Comparison of ENCODE assay signal across 20 cellular contexts in the genomic region with DNA sequence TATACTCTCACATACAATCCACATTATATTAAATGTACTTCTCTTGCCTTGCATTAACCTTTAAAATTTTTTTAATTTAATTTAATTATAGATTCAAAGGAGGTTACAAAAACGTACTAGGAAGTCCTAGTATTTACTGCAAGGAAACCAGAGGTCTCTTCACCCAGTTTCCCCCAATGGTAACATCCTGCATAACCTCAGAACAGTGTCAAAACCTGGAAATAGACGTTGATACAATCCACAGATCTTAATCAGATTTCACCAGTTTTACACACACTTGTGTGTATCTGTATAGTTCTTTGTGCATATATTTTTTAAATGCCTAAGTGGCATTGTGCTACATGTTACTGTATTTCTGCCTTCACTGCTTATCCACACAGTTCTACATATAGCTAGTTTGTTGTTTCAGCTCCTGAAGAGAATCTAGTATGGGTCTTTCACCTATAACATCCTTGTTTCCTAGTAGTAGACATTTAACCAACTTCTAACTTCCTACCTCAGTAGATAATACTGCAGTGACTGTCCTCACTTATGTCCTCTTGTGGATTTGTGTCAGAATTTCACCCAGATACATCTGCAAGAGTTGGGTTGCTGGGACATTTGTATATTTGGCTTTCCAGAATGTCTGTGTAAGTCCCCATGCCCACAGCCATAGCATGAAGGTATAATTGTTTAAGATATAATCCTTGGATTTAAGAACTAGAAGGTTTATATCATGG.
DNase-seq lines count a peak whose midpoint lies in the region; ATAC-seq and TF ChIP-seq lines count a peak whose summit lies in the region.
"Had no signal": no experiment of that assay in that cellular context is flagged by ENCODE, and none has a peak within 500 bp of the region (broad histone marks: within the 10 kb centered on the region; RNA-seq: fewer than 3 reads in every experiment).

No MANE protein-coding gene starts in this region.

- POLR2A ChIA-PET in activated naive CD8-positive, alpha-beta T cell treated with anti-CD3 and anti-CD28 coated beads, Interleukin-2, amount 10 ng/mL, durations not matched to agents 7 days and 5 days (lab: Charles Lee), result interaction anchor here (1.4 kb wide), 1 partner anchor 8 kb away, joined by 4 read pairs; no protein-coding TSS in a partner anchor
- POLR2A ChIA-PET in CD4-positive, alpha-beta memory T cell (lab: Charles Lee; ENCODE audit: partially characterized antibody), result interaction anchor here (1.0 to 1.1 kb wide), 2 partner anchors 13 to 101 kb away, joined by 3 read pairs; no protein-coding TSS in a partner anchor

- DNase-seq in CD4-positive, CD25-positive, alpha-beta regulatory T cell, result peak in 1 of 3 donors; percentile 49
- DNase-seq in GM12864 (ENCODE audit: low read depth) (no peak), OCI-M1 (lab: John Stamatoyannopoulos, UW) (peak; percentile 8), RPMI8226 (no peak), lower leg skin (ENCODE audit: low spot score in 2 of 2) (no peak)
- no peak for DNase-seq in activated naive CD8-positive, alpha-beta T cell treated with anti-CD3 and anti-CD28 coated beads, Interleukin-2, amount 10 ng/mL, durations not matched to agents 7 days and 5 days
- no peak for DNase-seq in CD4-positive, alpha-beta memory T cell
- DNase-seq: CD8-positive, alpha-beta T cell; cerebellar nuclear complex; DMS 273 treated with DMSO at 0.1 percent for 48 hours; GOT3; KG1; kidney glomerular epithelial cell; NCI-H1694; NCI-H510A treated with DMSO at 0.1 percent for 48 hours; Peyer's patch; WERI-Rb-1 had no signal

- H3K9me3 ChIP-seq in CD4-positive, CD25-positive, alpha-beta regulatory T cell (ENCODE audit: control insufficient read depth in 2 of 2, low read length in 2 of 2), result no peaks in the 10 kb centered on the region
- no peaks in the 10 kb centered on the region for H3K9me3 ChIP-seq in CD4-positive, alpha-beta memory T cell (ENCODE audit: control insufficient read depth in 1 of 2, low read length in 2 of 2)
- H3K9me3 ChIP-seq: Peyer's patch, prostate gland, SJSA1, tibial nerve had no signal

- TF ChIP-seq CTCF in GM12864 (IDR thresholded peaks at IDR 0.05; ENCODE audit: low read depth, low read length, missing control alignments) (peak; percentile 12), lower leg skin (IDR thresholded peaks at IDR 0.05) (no peak)

- CTCF ChIA-PET in CD4-positive, alpha-beta memory T cell (lab: Charles Lee; ENCODE audit: partially characterized antibody), result interaction anchor here (1.3 to 1.7 kb wide), 2 partner anchors 28 to 104 kb away, joined by 3 to 6 read pairs; no protein-coding TSS in a partner anchor

- H3K27ac ChIP-seq in CD4-positive, CD25-positive, alpha-beta regulatory T cell (ENCODE audit: insufficient read depth, low read length, poor library complexity, severe bottlenecking), result no peak overlapping the region
- H3K27ac ChIP-seq in CD4-positive, alpha-beta memory T cell (ENCODE audit: low read depth, low read length), result no peak overlapping the region
- H3K27ac ChIP-seq: Peyer's patch, prostate gland, SJSA1, tibial nerve, WERI-Rb-1 had no signal

- no peaks in the 10 kb centered on the region for H3K4me1 ChIP-seq in CD4-positive, CD25-positive, alpha-beta regulatory T cell (ENCODE audit: control insufficient read depth, insufficient read depth, low read length, poor library complexity, severe bottlenecking)
- H3K4me1 ChIP-seq in CD4-positive, alpha-beta memory T cell (ENCODE audit: insufficient read depth, low read length), result peaks cover 56% of the 10 kb centered on the region
- H3K4me1 ChIP-seq: Peyer's patch, prostate gland, tibial nerve had no signal

- no peak overlapping the region for H3K4me3 ChIP-seq in CD4-positive, CD25-positive, alpha-beta regulatory T cell (ENCODE audit: low read depth, low read length)
- no peak overlapping the region for H3K4me3 ChIP-seq in GM12864 (ENCODE audit: low read depth, low read length)
- H3K4me3 ChIP-seq in CD4-positive, alpha-beta memory T cell (ENCODE audit: low read length in 2 of 2), result no peak overlapping the region
- no peak overlapping the region for H3K4me3 ChIP-seq in lower leg skin (ENCODE audit: low read depth, poor library complexity, severe bottlenecking)
- H3K4me3 ChIP-seq: Peyer's patch, prostate gland, SJSA1, tibial nerve had no signal

- ATAC-seq in CD4-positive, CD25-positive, alpha-beta regulatory T cell (ENCODE audit: low read depth in 2 of 2), result no peak
- ATAC-seq in activated naive CD8-positive, alpha-beta T cell treated with anti-CD3 and anti-CD28 coated beads, Interleukin-2, amount 10 ng/mL, durations not matched to agents 7 days and 5 days (ENCODE audit: low read depth), result peak; percentile 67
- ATAC-seq: CD8-positive, alpha-beta T cell had no signal

- peaks cover 5 to 24% (median 10%) of the 10 kb centered on the region in 4 donors for H3K4me1 Mint-ChIP-seq in CD4-positive, CD25-positive, alpha-beta regulatory T cell
- peaks cover 70% of the 10 kb centered on the region for H3K4me1 Mint-ChIP-seq in activated naive CD8-positive, alpha-beta T cell treated with anti-CD3 and anti-CD28 coated beads, Interleukin-2, amount 10 ng/mL, durations not matched to agents 7 days and 5 days
- H3K4me1 Mint-ChIP-seq in CD4-positive, alpha-beta memory T cell, result peaks cover 30 to 84% (median 59%) of the 10 kb centered on the region in 4 donors

- H3K27me3 Mint-ChIP-seq in CD4-positive, CD25-positive, alpha-beta regulatory T cell, result no peaks in the 10 kb centered on the region
- H3K27me3 Mint-ChIP-seq in activated naive CD8-positive, alpha-beta T cell treated with anti-CD3 and anti-CD28 coated beads, Interleukin-2, amount 10 ng/mL, durations not matched to agents 7 days and 5 days, result no peaks in the 10 kb centered on the region
- H3K27me3 Mint-ChIP-seq in CD4-positive, alpha-beta memory T cell, result no peaks in the 10 kb centered on the region

- no peaks in the 10 kb centered on the region for H3K27me3 ChIP-seq in CD4-positive, CD25-positive, alpha-beta regulatory T cell (ENCODE audit: control insufficient read depth, insufficient read depth, low read length)
- H3K27me3 ChIP-seq in CD4-positive, alpha-beta memory T cell (ENCODE audit: insufficient read depth, low read length), result no peaks in the 10 kb centered on the region
- H3K27me3 ChIP-seq: Peyer's patch, SJSA1, tibial nerve had no signal

- WGBS in lower leg skin, 2 donors, result 65 to 73% methylated on average over 2 of the region's 2 CpGs

- peaks cover 58% of the 10 kb centered on the region for H3K36me3 Mint-ChIP-seq in CD4-positive, CD25-positive, alpha-beta regulatory T cell
- peaks cover 81% of the 10 kb centered on the region for H3K36me3 Mint-ChIP-seq in activated naive CD8-positive, alpha-beta T cell treated with anti-CD3 and anti-CD28 coated beads, Interleukin-2, amount 10 ng/mL, durations not matched to agents 7 days and 5 days
- H3K36me3 Mint-ChIP-seq in CD4-positive, alpha-beta memory T cell, result peaks cover 78 to 81% of the 10 kb centered on the region in 2 donors

- H3K36me3 ChIP-seq in CD4-positive, CD25-positive, alpha-beta regulatory T cell (ENCODE audit: control insufficient read depth, insufficient read depth, low read length), result peaks cover 84% of the 10 kb centered on the region
- H3K36me3 ChIP-seq in CD4-positive, alpha-beta memory T cell (ENCODE audit: insufficient read depth, low read length), result peaks cover 48% of the 10 kb centered on the region
- H3K36me3 ChIP-seq: prostate gland had no signal

- TF ChIP-seq POLR2A in lower leg skin (IDR thresholded peaks at IDR 0.05), result no peak

- H3K4me3 Mint-ChIP-seq in CD4-positive, CD25-positive, alpha-beta regulatory T cell, result no peak overlapping the region
- H3K4me3 Mint-ChIP-seq in activated naive CD8-positive, alpha-beta T cell treated with anti-CD3 and anti-CD28 coated beads, Interleukin-2, amount 10 ng/mL, durations not matched to agents 7 days and 5 days, result peak overlapping the region; percentile 63
- peak overlapping the region in 2 of 8 donors; percentile 3 to 38 for H3K4me3 Mint-ChIP-seq in CD4-positive, alpha-beta memory T cell
- H3K4me3 Mint-ChIP-seq: CD8-positive, alpha-beta T cell had no signal

- intact Hi-C loops in CD4-positive, alpha-beta memory T cell (cut with micrococcal nuclease), result no loop called here
- intact Hi-C loops in lower leg skin (cut with DNase I; ENCODE audit: low total_unique reads), result no loop called here

- H3K27ac Mint-ChIP-seq in CD4-positive, CD25-positive, alpha-beta regulatory T cell, result peak overlapping the region in 2 of 3 donors; percentile 38 to 71
- peak overlapping the region; percentile 75 for H3K27ac Mint-ChIP-seq in activated naive CD8-positive, alpha-beta T cell treated with anti-CD3 and anti-CD28 coated beads, Interleukin-2, amount 10 ng/mL, durations not matched to agents 7 days and 5 days
- H3K27ac Mint-ChIP-seq in CD4-positive, alpha-beta memory T cell, result peak overlapping the region in 3 of 7 donors; percentile 10 to 64 (median 33)
- H3K27ac Mint-ChIP-seq: CD8-positive, alpha-beta T cell had no signal

- no peaks in the 10 kb centered on the region for H3K9me3 Mint-ChIP-seq in CD4-positive, CD25-positive, alpha-beta regulatory T cell
- peaks cover 7% of the 10 kb centered on the region for H3K9me3 Mint-ChIP-seq in activated naive CD8-positive, alpha-beta T cell treated with anti-CD3 and anti-CD28 coated beads, Interleukin-2, amount 10 ng/mL, durations not matched to agents 7 days and 5 days
- no peaks in the 10 kb centered on the region for H3K9me3 Mint-ChIP-seq in CD4-positive, alpha-beta memory T cell
- H3K9me3 Mint-ChIP-seq: CD8-positive, alpha-beta T cell had no signal
